9 cellular contexts compared by ENCODE assay signal in the genomic region with DNA sequence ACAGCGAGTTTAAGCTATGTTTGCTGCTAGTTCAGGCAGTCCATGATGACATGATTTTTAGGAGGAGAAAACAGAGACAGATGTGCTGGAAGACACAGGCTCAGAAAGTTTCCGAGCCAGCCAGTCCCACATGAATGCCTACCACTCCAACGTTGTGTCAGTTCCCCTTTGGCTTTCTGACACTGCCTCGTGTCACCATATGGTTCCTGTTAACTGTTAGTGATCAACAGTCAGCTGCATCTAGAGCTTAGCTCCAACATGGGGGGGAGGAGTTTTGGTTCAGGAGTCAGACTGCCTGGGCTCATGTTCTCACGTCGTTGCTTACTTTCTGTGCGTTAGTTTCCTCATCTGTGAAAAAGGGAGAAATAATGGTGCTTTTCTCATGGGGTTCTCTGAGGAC.
DNase-seq lines count a peak whose midpoint lies in the region; ATAC-seq and TF ChIP-seq lines count a peak whose summit lies in the region.
"Had no signal": no experiment of that assay in that cellular context is flagged by ENCODE, and none has a peak within 500 bp of the region (broad histone marks: within the 10 kb centered on the region; RNA-seq: fewer than 3 reads in every experiment).

No MANE protein-coding gene starts in this region.

- H3K27me3 ChIP-seq in Peyer's patch: no peaks in the 10 kb centered on the region
- no peaks in the 10 kb centered on the region for H3K27me3 ChIP-seq in gastroesophageal sphincter

- no peak for TF ChIP-seq EP300 in gastroesophageal sphincter (IDR thresholded peaks at IDR 0.05)

- DNase-seq in AG20443 (ENCODE audit: low spot score) (peak; percentile 17), Peyer's patch (peak in 2 of 3 donors; percentile 33 to 55), GM03348 (ENCODE audit: low spot score) (no peak), NCI-H1436 treated with DMSO at 0.1 percent for 48 hours (lab: John Stamatoyannopoulos, UW) (no peak)
- DNase-seq in stimulated activated naive CD4-positive, alpha-beta T cell treated with Interleukin-2 at 50 U/mL for 16 hours (lab: John Stamatoyannopoulos, UW): no peak
- DNase-seq: NCI-H69 had no signal

- H3K36me3 ChIP-seq in Peyer's patch (no peaks in the 10 kb centered on the region), gastroesophageal sphincter (no peaks in the 10 kb centered on the region)

- 74% methylated on average over 4 of the region's 7 CpGs; no CpG with 5 or more reads in 1 of the 2 donors for WGBS in gastroesophageal sphincter (ENCODE audit: low coverage in 1 of 2), 2 donors

- ATAC-seq in GM19452 (IDR thresholded peaks at IDR 0.05; ENCODE audit: unreplicated experiment) (peak; percentile 62), HG03060 (IDR thresholded peaks at IDR 0.05; ENCODE audit: low read depth, unreplicated experiment) (peak; percentile 46), gastroesophageal sphincter (no peak)

- no peak for TF ChIP-seq POLR2A in Peyer's patch (IDR thresholded peaks at IDR 0.05)
- TF ChIP-seq POLR2A in gastroesophageal sphincter (IDR thresholded peaks at IDR 0.05): no peak

- H3K27ac ChIP-seq in Peyer's patch: peak overlapping the region in 1 of 4 donors; percentile 46
- H3K27ac ChIP-seq in gastroesophageal sphincter: no peak overlapping the region

- TF ChIP-seq CTCF in Peyer's patch (IDR thresholded peaks at IDR 0.05) (no peak), gastroesophageal sphincter (IDR thresholded peaks at IDR 0.05) (no peak)

- H3K9me3 ChIP-seq in Peyer's patch (no peaks in the 10 kb centered on the region), gastroesophageal sphincter (no peaks in the 10 kb centered on the region)

- no peak overlapping the region for H3K4me3 ChIP-seq in Peyer's patch
- H3K4me3 ChIP-seq in gastroesophageal sphincter: no peak overlapping the region

- H3K4me1 ChIP-seq in Peyer's patch: no peaks in the 10 kb centered on the region
- H3K4me1 ChIP-seq in gastroesophageal sphincter: no peaks in the 10 kb centered on the region

Comparison
In these comparisons a context has a peak if more than half of its experiments do, and no peak if none do; other contexts are left out.
1. DNase-seq: peak in AG20443 (single experiment) and Peyer's patch (2 of 3); none in stimulated activated naive CD4-positive, alpha-beta T cell treated with Interleukin-2 at 50 U/mL for 16 hours (single experiment), GM03348 (single experiment) and NCI-H1436 treated with DMSO at 0.1 percent for 48 hours (single experiment).